Comparison of ENCODE assay signal across 24 cellular contexts in the genomic region with DNA sequence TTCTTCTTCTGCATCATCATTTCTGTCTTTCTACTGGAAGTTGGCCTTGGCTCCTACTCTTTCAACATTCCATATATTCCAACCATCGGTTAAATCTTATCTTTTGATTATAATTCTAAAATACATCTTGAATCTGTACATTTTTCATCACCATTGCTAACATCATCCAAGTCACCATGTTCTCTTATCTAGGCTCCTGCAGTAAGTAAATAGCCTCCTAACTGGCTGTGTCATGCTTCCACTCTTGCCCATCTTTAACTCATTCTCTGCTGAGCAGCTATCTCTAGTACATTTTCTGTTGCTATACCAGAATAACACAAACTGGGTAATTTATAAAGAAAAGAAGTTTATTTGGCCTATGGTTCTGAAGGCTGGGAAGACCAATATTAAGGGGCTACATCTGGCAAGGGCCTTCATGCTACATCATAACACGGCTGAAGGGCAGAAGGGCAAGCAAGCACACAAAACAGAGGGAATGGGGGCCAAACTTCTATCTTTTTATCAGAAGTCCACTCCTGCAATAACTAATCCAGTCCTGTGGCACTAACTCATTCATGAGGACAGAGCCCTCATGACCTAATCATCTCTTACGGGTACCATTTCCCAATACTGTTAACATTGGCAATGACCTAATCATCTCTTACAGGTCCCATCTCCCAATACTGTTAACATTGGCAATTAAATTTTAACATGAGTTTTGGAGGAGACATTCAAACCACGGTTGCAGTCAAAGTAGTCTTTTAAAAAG.
A peak's percentile ranks its signal among the peaks of the same experiment; 100 is the strongest.
DNase-seq lines count a peak whose midpoint lies in the region; ATAC-seq, FAIRE-seq and TF ChIP-seq lines count a peak whose summit lies in the region.
"Had no signal": no experiment of that assay in that cellular context is flagged by ENCODE, and none has a peak within 500 bp of the region (broad histone marks: within the 10 kb centered on the region; RNA-seq: fewer than 3 reads in every experiment).

No MANE protein-coding gene starts in this region.

- H3K4me2 ChIP-seq in A549 (no peak overlapping the region), H1 (ENCODE audit: insufficient read depth in 1 of 2, low read depth in 2 of 2, low read length in 2 of 2) (no peak overlapping the region)
- H3K4me2 ChIP-seq: BLaER1 had no signal

- no peaks in the 10 kb centered on the region for H4K20me1 ChIP-seq in H1 (replicated peaks in 1 of 2; ENCODE audit: control insufficient read depth in 1 of 2, insufficient read depth in 2 of 2, low read length in 2 of 2)
- H4K20me1 ChIP-seq: BLaER1 had no signal

- no peak overlapping the region for H3K18ac ChIP-seq in H1 (ENCODE audit: extremely low read depth, low read length)

- no peak overlapping the region for H3K9ac ChIP-seq in H1 (replicated peaks in 1 of 4; ENCODE audit: extremely low read depth in 1 of 4, low read depth in 3 of 4, low read length in 3 of 4)
- H3K9ac ChIP-seq: BLaER1 had no signal

- peak; percentile 91 for FAIRE-seq in A549 (lab: Jason Lieb, UNC)
- FAIRE-seq in H1 (lab: Jason Lieb, UNC) = peak; percentile 19
- FAIRE-seq: GM18507 had no signal

- H3K56ac ChIP-seq in H1 (replicated peaks; ENCODE audit: insufficient read length, low read depth, low read length) = no peak overlapping the region

- no peak overlapping the region for H4K91ac ChIP-seq in H1 (replicated peaks; ENCODE audit: insufficient read length, low read length)

- H2BK5ac ChIP-seq in H1 (ENCODE audit: low read depth, low read length) = no peak overlapping the region

- H3K36me3 Mint-ChIP-seq in IgD-negative memory B cell = no peaks in the 10 kb centered on the region
- peaks cover 2% of the 10 kb centered on the region for H3K36me3 Mint-ChIP-seq in memory B cell
- H3K36me3 Mint-ChIP-seq: CD4-positive, CD25-positive, alpha-beta regulatory T cell had no signal

- H3K79me2 ChIP-seq in H1 (ENCODE audit: control insufficient read depth in 1 of 2, insufficient read depth in 2 of 2, low read length in 2 of 2) = no peaks in the 10 kb centered on the region

- H2AK5ac ChIP-seq in H1 (ENCODE audit: low read depth, low read length) = no peak overlapping the region

- no peaks in the 10 kb centered on the region for H3K23me2 ChIP-seq in H1 (ENCODE audit: low read depth, low read length)

- no peak overlapping the region for H4K5ac ChIP-seq in H1 (ENCODE audit: insufficient read length, low read depth, low read length)

- H3K27me3 Mint-ChIP-seq in IgD-negative memory B cell (no peaks in the 10 kb centered on the region), memory B cell (no peaks in the 10 kb centered on the region)
- H3K27me3 Mint-ChIP-seq: CD4-positive, CD25-positive, alpha-beta regulatory T cell had no signal

- TF ChIP-seq POLR2A in A549 (IDR thresholded peaks at IDR 0.05; ENCODE audit: low read length) (no peak), H1 (IDR thresholded peaks at IDR 0.05; ENCODE audit: control extremely low read depth in 1 of 2, low read depth in 2 of 2, low read length in 2 of 2) (no peak)

- no peak overlapping the region for H2BK15ac ChIP-seq in H1 (ENCODE audit: low read length)

- TF ChIP-seq RAD21 in A549 (conservative IDR thresholded peaks at IDR 0.05 in 1 of 2, IDR thresholded peaks at IDR 0.05 in 1 of 2) (no peak), H1 (IDR thresholded peaks at IDR 0.05 in 1 of 2, conservative IDR thresholded peaks at IDR 0.05 in 1 of 2; ENCODE audit: low read depth in 2 of 2, low read length in 2 of 2) (no peak)

- no peaks in the 10 kb centered on the region for H3K36me3 ChIP-seq in H1 (ENCODE audit: control insufficient read depth in 2 of 4, insufficient read depth in 4 of 4, low read length in 3 of 4)
- H3K36me3 ChIP-seq: BLaER1 had no signal

- H2BK12ac ChIP-seq in H1 (ENCODE audit: low read depth, low read length) = no peak overlapping the region

- no peak overlapping the region for H4K8ac ChIP-seq in H1 (ENCODE audit: extremely low read depth, insufficient read depth, low read length)

- H2BK20ac ChIP-seq in H1 (ENCODE audit: low read length) = no peak overlapping the region

- POLR2A ChIA-PET in A549 (lab: Yijun Ruan, JAX) (no interaction called here), H1 (lab: Charles Lee; ENCODE audit: partially characterized antibody) (no interaction called here)

- H3K27ac Mint-ChIP-seq in IgD-negative memory B cell (peak overlapping the region in 2 of 3 donors; percentile 20 to 77), memory B cell (peak overlapping the region; percentile 52)
- H3K27ac Mint-ChIP-seq: CD4-positive, CD25-positive, alpha-beta regulatory T cell had no signal

- H3K4me3 Mint-ChIP-seq in IgD-negative memory B cell (peak overlapping the region in 1 of 4 donors; percentile 5), memory B cell (no peak overlapping the region)
- H3K4me3 Mint-ChIP-seq: CD4-positive, CD25-positive, alpha-beta regulatory T cell had no signal

- intact Hi-C loops in head of caudate nucleus (cut with DNase I) = no loop called here

- no peak overlapping the region for H2AFZ ChIP-seq in H1 (ENCODE audit: low read length)

- H3K23ac ChIP-seq in H1 (ENCODE audit: insufficient read length) = no peak overlapping the region

- H3K4ac ChIP-seq in H1 (replicated peaks; ENCODE audit: insufficient read length, low read depth, low read length) = no peak overlapping the region

- H3K4me1 ChIP-seq in A549 = no peaks in the 10 kb centered on the region
- 0 out of 7 replicates have a peak, but pooled peaks cover 0 to 4% (median 0%) of the 10 kb centered on the region in 4 experiments for H3K4me1 ChIP-seq in H1 (replicated peaks in 1 of 4; ENCODE audit: control insufficient read depth in 3 of 4, insufficient read depth in 4 of 4, low read length in 3 of 4)

- H3K27ac ChIP-seq in A549 = no peak overlapping the region
- H3K27ac ChIP-seq in H1 (ENCODE audit: low read depth, low read length) = no peak overlapping the region
- H3K27ac ChIP-seq: BLaER1 had no signal

- H3K9me3 Mint-ChIP-seq in IgD-negative memory B cell (no peaks in the 10 kb centered on the region), memory B cell (no peaks in the 10 kb centered on the region)
- H3K9me3 Mint-ChIP-seq: CD4-positive, CD25-positive, alpha-beta regulatory T cell had no signal

- H3K9me3 ChIP-seq in A549 (no peaks in the 10 kb centered on the region), H1 (ENCODE audit: insufficient read depth in 2 of 2, low read depth in 1 of 2, low read length in 1 of 2) (no peaks in the 10 kb centered on the region)
- H3K9me3 ChIP-seq: BLaER1 had no signal

- no peak overlapping the region for H2BK120ac ChIP-seq in H1 (replicated peaks; ENCODE audit: low read depth, low read length)

- no peak for DNase-seq in A549 (ENCODE audit: low read depth in 1 of 2, low spot score in 1 of 2)
- DNase-seq in H1 (ENCODE audit: low read depth in 1 of 2, low spot score in 2 of 2) = no peak
- no peak for DNase-seq in memory B cell (ENCODE audit: low spot score in 2 of 2)
- no peak for DNase-seq in head of caudate nucleus
- no peak for DNase-seq in NCI-H187 (lab: John Stamatoyannopoulos, UW)
- DNase-seq in GM19238 (ENCODE audit: insufficient read length, low spot score) = no peak
- DNase-seq in nucleus accumbens (lab: John Stamatoyannopoulos, UW) = no peak
- DNase-seq: CD4-positive, CD25-positive, alpha-beta regulatory T cell; GOT3; HCEC 1CT; Kasumi-1; MV-4-11; NCI-H1105; NCI-H1436 treated with DMSO at 0.1 percent for 48 hours; NCI-H2029; NCI-H446; NCI-H524 treated with DMSO at 0.1 percent for 48 hours; NCI-H82; NK-92 treated with Interleukin-12 subunit alpha and Interleukin-12 subunit beta, amount 100 ng/mL, for 24 hours; Right ventricle myocardium superior; RPMI8226 had no signal

- CTCF ChIA-PET in A549 (lab: Yijun Ruan, JAX) (no interaction called here), H1 (lab: Charles Lee; ENCODE audit: partially characterized antibody) (no interaction called here)

- H3K79me1 ChIP-seq in H1 (ENCODE audit: low read depth, low read length) = no peaks in the 10 kb centered on the region

- peaks cover 29 to 32% (median 31%) of the 10 kb centered on the region in 3 donors for H3K4me1 Mint-ChIP-seq in IgD-negative memory B cell
- H3K4me1 Mint-ChIP-seq in memory B cell = peaks cover 26% of the 10 kb centered on the region

- no peak overlapping the region for H3K14ac ChIP-seq in H1 (ENCODE audit: insufficient read length)

- TF ChIP-seq EP300 in A549 (IDR thresholded peaks at IDR 0.05) (no peak), H1 (IDR thresholded peaks at IDR 0.05; ENCODE audit: borderline replicate concordance in 1 of 2, low read depth in 2 of 2, low read length in 2 of 2) (no peak)

- 92% methylated on average over 4 of the region's 4 CpGs for WGBS in A549 (ENCODE audit: missing lambda C conversion rate)
- WGBS in H1 (ENCODE audit: extremely low coverage in 1 of 2, insufficient coverage in 1 of 2, insufficient read length in 1 of 2, insufficient replicate concordance in 2 of 2, low coverage in 1 of 2, low lambda C conversion rate in 2 of 2, missing lambda C conversion rate in 1 of 2), 2 experiments = 90% methylated on average over 4 of the region's 4 CpGs; no CpG with 5 or more reads in 1 of the 2 experiments

- no peak overlapping the region for H3K4me3 ChIP-seq in A549
- no peak overlapping the region for H3K4me3 ChIP-seq in H1 (ENCODE audit: extremely low read depth in 1 of 4, insufficient read depth in 2 of 4, low read depth in 3 of 4, low read length in 4 of 4)
- H3K4me3 ChIP-seq: BLaER1 had no signal

- no peaks in the 10 kb centered on the region for H3K27me3 ChIP-seq in H1 (replicated peaks in 1 of 4; ENCODE audit: control insufficient read depth in 3 of 4, extremely low read depth in 1 of 4, insufficient read depth in 3 of 4, low read length in 3 of 4)

- TF ChIP-seq CTCF in A549 (IDR thresholded peaks at IDR 0.05) = no peak
- TF ChIP-seq CTCF in H1 (IDR thresholded peaks at IDR 0.05; ENCODE audit: control extremely low read depth in 1 of 3, insufficient read depth in 1 of 3, low read depth in 1 of 3, low read length in 3 of 3) = no peak

- ATAC-seq in A549 (no peak), memory B cell (ENCODE audit: low read depth) (no peak)

TF ChIP-seq in H1, 55 proteins besides CTCF, POLR2A, EP300 and RAD21 (continues in another document):
- no peak for TF ChIP-seq SIRT6 (IDR thresholded peaks at IDR 0.05; ENCODE audit: low read length)
- no peak for TF ChIP-seq TAF7 (optimal IDR thresholded peaks at IDR 0.05; ENCODE audit: borderline replicate concordance, low read depth, low read length)
- no peak for TF ChIP-seq SP2 (IDR thresholded peaks at IDR 0.05; ENCODE audit: low read length)
